In genomic region chr19:42178791-42179500, GRCh38 we compare ENCODE assay signal across 11 cellular contexts. TPM values are rescaled to one million over a fixed set of nuclear protein-coding genes. Genes with fewer than 3 reads are reported as not detected.
DNase-seq lines count a peak whose midpoint lies in the region; TF ChIP-seq lines count a peak whose summit lies in the region.
"Had no signal": no experiment of that assay in that cellular context is flagged by ENCODE, and none has a peak within 500 bp of the region (broad histone marks: within the 10 kb centered on the region; RNA-seq: fewer than 3 reads in every experiment).

No MANE protein-coding gene starts in this region.

- no peaks in the 10 kb centered on the region for H3K79me2 ChIP-seq in Karpas-422 (ENCODE audit: low read length)

- no peaks in the 10 kb centered on the region for H3K9me3 ChIP-seq in Karpas-422 (ENCODE audit: low read length)

- H3K4me1 ChIP-seq in Karpas-422 (ENCODE audit: low read length): peaks cover 56% of the 10 kb centered on the region

- no peak overlapping the region for H3K4me3 ChIP-seq in Karpas-422 (ENCODE audit: low read length)

- intact Hi-C loops in activated CD4-positive, alpha-beta memory T cell treated with anti-CD3 and anti-CD28 coated beads for 36 hours (cut with micrococcal nuclease): no loop called here

- CTCF ChIA-PET in activated CD4-positive, alpha-beta memory T cell treated with anti-CD3 and anti-CD28 coated beads for 36 hours (lab: Charles Lee): no interaction called here
- CTCF ChIA-PET in activated CD4-positive, alpha-beta memory T cell treated with anti-CD3 and anti-CD28 coated beads, Interleukin-2, amount 10 ng/mL, durations not matched to agents 7 days and 5 days (lab: Charles Lee): no interaction called here

- no peak overlapping the region for H3K27ac ChIP-seq in Karpas-422 (ENCODE audit: low read length)

- peak; percentile 24 for DNase-seq in activated CD4-positive, alpha-beta memory T cell treated with anti-CD3 and anti-CD28 coated beads for 36 hours
- DNase-seq in activated CD4-positive, alpha-beta memory T cell treated with anti-CD3 and anti-CD28 coated beads, Interleukin-2, amount 10 ng/mL, durations not matched to agents 7 days and 5 days: no peak
- DNase-seq in Karpas-422: peak; percentile 68
- DNase-seq in chondrocyte (ENCODE audit: low spot score): no peak
- DNase-seq in progenitor cell of endocrine pancreas (ENCODE audit: low spot score, unreplicated experiment): no peak
- no peak for DNase-seq in activated gamma-delta T cell treated with Interleukin-2 at 50 U/mL for 16 hours
- no peak for DNase-seq in NCI-H1048 (lab: John Stamatoyannopoulos, UW)
- no peak for DNase-seq in amygdala (lab: John Stamatoyannopoulos, UW)
- DNase-seq: NCI-H2029 had no signal

- H3K4me3 Mint-ChIP-seq in activated CD4-positive, alpha-beta memory T cell treated with anti-CD3 and anti-CD28 coated beads for 36 hours: no peak overlapping the region
- no peak overlapping the region for H3K4me3 Mint-ChIP-seq in activated CD4-positive, alpha-beta memory T cell treated with anti-CD3 and anti-CD28 coated beads, Interleukin-2, amount 10 ng/mL, durations not matched to agents 7 days and 5 days
- H3K4me3 Mint-ChIP-seq in chondrocyte (ENCODE audit: unreplicated experiment) (no peak overlapping the region), progenitor cell of endocrine pancreas (ENCODE audit: low read depth) (no peak overlapping the region)
- H3K4me3 Mint-ChIP-seq: activated naive CD8-positive, alpha-beta T cell; naive thymus-derived CD8-positive, alpha-beta T cell had no signal

- H4K20me1 ChIP-seq in Karpas-422 (ENCODE audit: insufficient read depth, low read depth, low read length): peaks cover 8% of the 10 kb centered on the region; the same call in 1 of the 2 replicates

- H3K9ac ChIP-seq in Karpas-422 (ENCODE audit: low read length): no peak overlapping the region

- no peaks in the 10 kb centered on the region for H3K27me3 ChIP-seq in Karpas-422 (ENCODE audit: low read length)

- no peaks in the 10 kb centered on the region for H3K36me3 Mint-ChIP-seq in activated CD4-positive, alpha-beta memory T cell treated with anti-CD3 and anti-CD28 coated beads for 36 hours
- H3K36me3 Mint-ChIP-seq in activated CD4-positive, alpha-beta memory T cell treated with anti-CD3 and anti-CD28 coated beads, Interleukin-2, amount 10 ng/mL, durations not matched to agents 7 days and 5 days (ENCODE audit: low read depth): peaks cover 4% of the 10 kb centered on the region
- H3K36me3 Mint-ChIP-seq in chondrocyte (ENCODE audit: low read depth) (no peaks in the 10 kb centered on the region), progenitor cell of endocrine pancreas (ENCODE audit: insufficient read depth) (no peaks in the 10 kb centered on the region)
- H3K36me3 Mint-ChIP-seq: activated naive CD8-positive, alpha-beta T cell; naive thymus-derived CD8-positive, alpha-beta T cell had no signal

- no peak overlapping the region for H3K27ac Mint-ChIP-seq in activated CD4-positive, alpha-beta memory T cell treated with anti-CD3 and anti-CD28 coated beads for 36 hours
- no peak overlapping the region for H3K27ac Mint-ChIP-seq in activated CD4-positive, alpha-beta memory T cell treated with anti-CD3 and anti-CD28 coated beads, Interleukin-2, amount 10 ng/mL, durations not matched to agents 7 days and 5 days
- H3K27ac Mint-ChIP-seq in chondrocyte (ENCODE audit: unreplicated experiment) (no peak overlapping the region), progenitor cell of endocrine pancreas (no peak overlapping the region)
- H3K27ac Mint-ChIP-seq: activated naive CD8-positive, alpha-beta T cell; naive thymus-derived CD8-positive, alpha-beta T cell had no signal

- peaks cover 20% of the 10 kb centered on the region for H3K4me1 Mint-ChIP-seq in activated CD4-positive, alpha-beta memory T cell treated with anti-CD3 and anti-CD28 coated beads for 36 hours (ENCODE audit: low read depth)
- peaks cover 32% of the 10 kb centered on the region for H3K4me1 Mint-ChIP-seq in activated CD4-positive, alpha-beta memory T cell treated with anti-CD3 and anti-CD28 coated beads, Interleukin-2, amount 10 ng/mL, durations not matched to agents 7 days and 5 days
- H3K4me1 Mint-ChIP-seq in chondrocyte (ENCODE audit: low read depth) (peaks cover 8% of the 10 kb centered on the region), progenitor cell of endocrine pancreas (ENCODE audit: low read depth) (peaks cover 5% of the 10 kb centered on the region)

- peak; percentile 62 for TF ChIP-seq CTCF in chondrocyte (IDR thresholded peaks at IDR 0.05)
- peak; percentile 50 for TF ChIP-seq CTCF in progenitor cell of endocrine pancreas (IDR thresholded peaks at IDR 0.05; ENCODE audit: unreplicated experiment)

- peaks cover 11% of the 10 kb centered on the region for H3K27me3 Mint-ChIP-seq in activated CD4-positive, alpha-beta memory T cell treated with anti-CD3 and anti-CD28 coated beads for 36 hours
- H3K27me3 Mint-ChIP-seq in activated CD4-positive, alpha-beta memory T cell treated with anti-CD3 and anti-CD28 coated beads, Interleukin-2, amount 10 ng/mL, durations not matched to agents 7 days and 5 days: peaks cover 25% of the 10 kb centered on the region
- H3K27me3 Mint-ChIP-seq in chondrocyte (ENCODE audit: low read depth) (peaks cover 38% of the 10 kb centered on the region), progenitor cell of endocrine pancreas (peaks cover 46% of the 10 kb centered on the region)

- no peaks in the 10 kb centered on the region for H3K9me3 Mint-ChIP-seq in activated CD4-positive, alpha-beta memory T cell treated with anti-CD3 and anti-CD28 coated beads for 36 hours
- H3K9me3 Mint-ChIP-seq in activated CD4-positive, alpha-beta memory T cell treated with anti-CD3 and anti-CD28 coated beads, Interleukin-2, amount 10 ng/mL, durations not matched to agents 7 days and 5 days: no peaks in the 10 kb centered on the region
- H3K9me3 Mint-ChIP-seq in chondrocyte (ENCODE audit: low read depth): no peaks in the 10 kb centered on the region
- H3K9me3 Mint-ChIP-seq in progenitor cell of endocrine pancreas (ENCODE audit: low read depth): no peaks in the 10 kb centered on the region
- H3K9me3 Mint-ChIP-seq: naive thymus-derived CD8-positive, alpha-beta T cell had no signal

- POLR2A ChIA-PET in activated CD4-positive, alpha-beta memory T cell treated with anti-CD3 and anti-CD28 coated beads for 36 hours (lab: Charles Lee): no interaction called here
- POLR2A ChIA-PET in activated CD4-positive, alpha-beta memory T cell treated with anti-CD3 and anti-CD28 coated beads, Interleukin-2, amount 10 ng/mL, durations not matched to agents 7 days and 5 days (lab: Charles Lee): no interaction called here

- H3K9me2 ChIP-seq in Karpas-422 (replicated peaks; ENCODE audit: insufficient read depth, low read length): no peaks in the 10 kb centered on the region

- H3K36me3 ChIP-seq in Karpas-422 (ENCODE audit: insufficient read depth, low read length): no peaks in the 10 kb centered on the region

- no peak overlapping the region for H2AFZ ChIP-seq in Karpas-422 (ENCODE audit: low read length)

- no peak overlapping the region for H3K4me2 ChIP-seq in Karpas-422 (ENCODE audit: low read depth, low read length, poor library complexity, severe bottlenecking)

RNA-seq across cellular contexts. Expression of gene DEDD2, which starts 38.5 kb away (rescaled TPM):
- total RNA-seq in activated CD4-positive, alpha-beta memory T cell treated with anti-CD3 and anti-CD28 coated beads for 36 hours: 10 to 100 TPM; 31.3 to 33.4 TPM
- 10 to 100 TPM; 54.1 to 59.8 TPM for total RNA-seq in activated CD4-positive, alpha-beta memory T cell treated with anti-CD3 and anti-CD28 coated beads, Interleukin-2, amount 10 ng/mL, durations not matched to agents 7 days and 5 days
- 16.3 and 42.7 TPM in 2 replicates for total RNA-seq in Karpas-422 (2014; rRNA removed; shearing (Covaris generic); ENCODE audit: low replicate concordance)
- total RNA-seq in chondrocyte (15.5 to 19.9 TPM (median 18.7 TPM) in 3 replicates), progenitor cell of endocrine pancreas (35.7 and 38.3 TPM in 2 replicates)

RNA-seq across cellular contexts. Expression of gene ZNF526, which starts 41.2 kb away (rescaled TPM):
- total RNA-seq in activated CD4-positive, alpha-beta memory T cell treated with anti-CD3 and anti-CD28 coated beads for 36 hours: 10 to 100 TPM; 12.3 to 14.9 TPM
- 10 to 100 TPM; 21.5 to 21.7 TPM for total RNA-seq in activated CD4-positive, alpha-beta memory T cell treated with anti-CD3 and anti-CD28 coated beads, Interleukin-2, amount 10 ng/mL, durations not matched to agents 7 days and 5 days
- total RNA-seq in Karpas-422 (2014; rRNA removed; shearing (Covaris generic); ENCODE audit: low replicate concordance): 3.4 and 9.1 TPM in 2 replicates
- total RNA-seq in chondrocyte (14.9 to 17.2 TPM (median 16.6 TPM) in 3 replicates), progenitor cell of endocrine pancreas (17.6 and 21.1 TPM in 2 replicates)

RNA-seq across cellular contexts. Expression of gene POU2F2, which starts 46.7 kb away (rescaled TPM):
- 10 to 100 TPM; 55.6 to 57.3 TPM for total RNA-seq in activated CD4-positive, alpha-beta memory T cell treated with anti-CD3 and anti-CD28 coated beads for 36 hours
- total RNA-seq in activated CD4-positive, alpha-beta memory T cell treated with anti-CD3 and anti-CD28 coated beads, Interleukin-2, amount 10 ng/mL, durations not matched to agents 7 days and 5 days: 10 to 100 TPM; 31.3 to 35.8 TPM
- total RNA-seq in Karpas-422 (2014; rRNA removed; shearing (Covaris generic); ENCODE audit: low replicate concordance): 61.9 and 69.4 TPM in 2 replicates
- total RNA-seq in chondrocyte (0.58 to 1.5 TPM (median 0.62 TPM) in 3 replicates), progenitor cell of endocrine pancreas (0.89 and 1.6 TPM in 2 replicates)

Comparison
In these comparisons a context has a peak if more than half of its experiments do, and no peak if none do; other contexts are left out.
1. DNase-seq: peak in activated CD4-positive, alpha-beta memory T cell treated with anti-CD3 and anti-CD28 coated beads for 36 hours (single experiment) and Karpas-422 (single experiment); none in activated CD4-positive, alpha-beta memory T cell treated with anti-CD3 and anti-CD28 coated beads, Interleukin-2, amount 10 ng/mL, durations not matched to agents 7 days and 5 days (single experiment), chondrocyte (single experiment), progenitor cell of endocrine pancreas (single experiment), activated gamma-delta T cell treated with Interleukin-2 at 50 U/mL for 16 hours (single experiment), NCI-H1048 (single experiment) and amygdala (0 of 56).
2. RNA of gene POU2F2, which starts 46.7 kb away (total RNA-seq): 61.9 to 69.4 TPM in Karpas-422, 55.6 to 57.3 TPM in activated CD4-positive, alpha-beta memory T cell treated with anti-CD3 and anti-CD28 coated beads for 36 hours and 31.3 to 35.8 TPM in activated CD4-positive, alpha-beta memory T cell treated with anti-CD3 and anti-CD28 coated beads, Interleukin-2, amount 10 ng/mL, durations not matched to agents 7 days and 5 days; 0.89 to 1.6 TPM in progenitor cell of endocrine pancreas and 0.58 to 1.5 TPM in chondrocyte; every median in the first group is over 10 times any median in the second.